ENCODE assay signal across 8 cellular contexts in genomic region chr1:28775121-28775942, GRCh38. TPM values are rescaled to one million over a fixed set of nuclear protein-coding genes. Genes with fewer than 3 reads are reported as not detected.
DNase-seq lines count a peak whose midpoint lies in the region; ATAC-seq and FAIRE-seq lines count a peak whose summit lies in the region.

No MANE protein-coding gene starts in this region.

- H3K27ac ChIP-seq in small intestine (ENCODE audit: low read depth in 1 of 2, low read length in 1 of 2) = peak overlapping the region; percentile 71 to 87

- peak; percentile 57 to 69 for DNase-seq in NCI-H187 (lab: John Stamatoyannopoulos, UW)
- no peak for DNase-seq in NCI-H187 treated with DMSO at 0.1 percent for 48 hours (lab: John Stamatoyannopoulos, UW)
- DNase-seq in T-helper 22 cell (ENCODE audit: low read depth) = peak; percentile 57
- peak; percentile 53 for DNase-seq in astrocyte of the hippocampus (ENCODE audit: low read depth, low spot score)
- peak in 43 of 51 donors; percentile 5 to 59 (median 26) for DNase-seq in hypothalamus (lab: John Stamatoyannopoulos, UW)
- DNase-seq in small intestine = peak; percentile 88
- DNase-seq in urothelium cell line (ENCODE audit: low spot score) = no peak

- 4 to 16% (median 8%) methylated on average over 39 of the region's 39 CpGs for WGBS in small intestine, 3 donors

- no peaks in the 10 kb centered on the region for H3K9me3 ChIP-seq in small intestine (ENCODE audit: control insufficient read depth, low read depth)

- peaks cover 0 to 2% of the 10 kb centered on the region in 2 donors for H3K4me1 ChIP-seq in small intestine (ENCODE audit: control insufficient read depth in 2 of 2, insufficient read depth in 1 of 2, low read depth in 1 of 2, low read length in 1 of 2)

- H3K27me3 ChIP-seq in small intestine (ENCODE audit: control insufficient read depth in 2 of 2, insufficient read depth in 2 of 2, low read length in 2 of 2) = no peaks in the 10 kb centered on the region

- no peaks in the 10 kb centered on the region for H3K36me3 ChIP-seq in small intestine (ENCODE audit: control insufficient read depth in 2 of 2, insufficient read depth in 2 of 2, low read length in 2 of 2)

- FAIRE-seq in small intestine (lab: Jason Lieb, UNC) (no peak), urothelium cell line (lab: Jason Lieb, UNC) (no peak)

- ATAC-seq in HG03439 (IDR thresholded peaks at IDR 0.05; ENCODE audit: unreplicated experiment) = no peak

- H3K4me3 ChIP-seq in small intestine (ENCODE audit: low read depth in 1 of 2, low read length in 2 of 2) = peak overlapping the region; percentile 8 to 57

RNA-seq across cellular contexts. Expression of gene OPRD1, which starts 36.6 kb away (rescaled TPM):
- under 1 TPM in 2 of 3 donors, not detected in 1; 0.06 to 0.27 TPM for polyA plus RNA-seq in small intestine

RNA-seq across cellular contexts. Expression of gene YTHDF2, which starts 38.6 kb away (rescaled TPM):
- polyA plus RNA-seq in small intestine = 10 to 100 TPM; 39.1 to 45.4 (median 42.2) TPM

Comparison
In these comparisons a context has a peak if more than half of its experiments do, and no peak if none do; other contexts are left out.
1. DNase-seq: peak in NCI-H187 (2 of 2), T-helper 22 cell (single experiment), astrocyte of the hippocampus (single experiment), hypothalamus (43 of 51) and small intestine (single experiment); none in NCI-H187 treated with DMSO at 0.1 percent for 48 hours (single experiment) and urothelium cell line (single experiment).